ENCODE assay signal across 12 cellular contexts in the genomic region with DNA sequence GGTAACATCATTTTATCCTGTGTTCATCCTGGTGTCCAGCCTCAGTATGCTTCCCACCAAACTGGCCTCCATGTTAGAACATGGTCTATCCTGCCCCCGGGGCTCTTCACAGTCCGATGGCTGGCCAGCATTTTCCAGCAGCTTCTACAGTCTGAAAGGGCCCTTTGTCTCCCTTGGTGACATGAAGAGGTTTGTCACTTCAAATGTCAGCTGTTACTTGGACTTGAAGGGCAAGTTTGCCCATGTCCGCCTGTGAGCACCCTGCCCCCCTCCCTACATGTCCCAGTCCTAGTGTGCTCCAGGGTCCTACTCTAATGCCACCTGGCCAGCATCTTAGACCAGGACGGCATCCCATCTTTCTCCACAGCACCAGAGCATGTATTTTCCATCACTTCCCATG.
"Had no signal": no experiment of that assay in that cellular context is flagged by ENCODE, and none has a peak within 500 bp of the region (broad histone marks: within the 10 kb centered on the region; RNA-seq: fewer than 3 reads in every experiment).

No MANE protein-coding gene starts in this region.

- H3K27ac ChIP-seq: colonic mucosa, esophagus muscularis mucosa, pancreas, tibial artery, uterus had no signal

- H3K9me3 ChIP-seq: colonic mucosa, esophagus muscularis mucosa, pancreas, tibial artery, uterus had no signal

- H3K4me1 Mint-ChIP-seq: activated CD4-positive, alpha-beta T cell treated with anti-CD3 and anti-CD28 coated beads, Interleukin-2, amount 10 ng/mL, durations not matched to agents 7 days and 5 days had no signal

- H3K27me3 ChIP-seq: colonic mucosa, esophagus muscularis mucosa, pancreas, tibial artery, uterus had no signal

- H3K4me3 Mint-ChIP-seq: activated CD4-positive, alpha-beta T cell treated with anti-CD3 and anti-CD28 coated beads, Interleukin-2, amount 10 ng/mL, durations not matched to agents 7 days and 5 days; activated naive CD4-positive, alpha-beta T cell treated with anti-CD3 and anti-CD28 coated beads for 36 hours; activated T-helper 1 cell treated with anti-CD3 and anti-CD28 coated beads, Interleukin-12 subunit alpha, Interleukin-12 subunit beta, Interleukin-2, Interleukin-4 antibody, amounts not matched to agents 30 ng/mL and 10 ng/mL and 1 ng/mL, durations not matched to agents 14 hours and 24 hours and 36 hours; stimulated activated effector memory CD8-positive, alpha-beta T cell treated with anti-CD3 and anti-CD28 coated beads, Interleukin-12 subunit alpha, Interleukin-12 subunit beta, amount 100 ng/mL, for 72 hours; T-helper 2 cell treated with Interferon-gamma antibody and Interleukin-4, amounts not matched to agents 5 μg/mL and 100 μg/mL, for 36 hours had no signal

- DNase-seq: activated CD4-positive, alpha-beta T cell treated with anti-CD3 and anti-CD28 coated beads, Interleukin-2, amount 10 ng/mL, durations not matched to agents 7 days and 5 days; activated CD8-positive, alpha-beta memory T cell treated with anti-CD3 and anti-CD28 coated beads, Interleukin-2, amount 50 U/mL, for 48 hours; activated naive CD4-positive, alpha-beta T cell treated with anti-CD3 and anti-CD28 coated beads for 36 hours; colonic mucosa; effector CD4-positive, alpha-beta T cell; pancreas; tibial artery; uterus had no signal

- H3K27me3 Mint-ChIP-seq: activated CD4-positive, alpha-beta T cell treated with anti-CD3 and anti-CD28 coated beads, Interleukin-2, amount 10 ng/mL, durations not matched to agents 7 days and 5 days had no signal

- ATAC-seq: pancreas; stimulated activated effector memory CD8-positive, alpha-beta T cell treated with anti-CD3 and anti-CD28 coated beads, Interleukin-12 subunit alpha, Interleukin-12 subunit beta, amount 100 ng/mL, for 72 hours had no signal

- H3K27ac Mint-ChIP-seq: activated CD4-positive, alpha-beta T cell treated with anti-CD3 and anti-CD28 coated beads, Interleukin-2, amount 10 ng/mL, durations not matched to agents 7 days and 5 days; activated naive CD4-positive, alpha-beta T cell treated with anti-CD3 and anti-CD28 coated beads for 36 hours; activated T-helper 1 cell treated with anti-CD3 and anti-CD28 coated beads, Interleukin-12 subunit alpha, Interleukin-12 subunit beta, Interleukin-2, Interleukin-4 antibody, amounts not matched to agents 30 ng/mL and 10 ng/mL and 1 ng/mL, durations not matched to agents 14 hours and 24 hours and 36 hours; T-helper 2 cell treated with Interferon-gamma antibody and Interleukin-4, amounts not matched to agents 5 μg/mL and 100 μg/mL, for 36 hours had no signal

- H3K9me3 Mint-ChIP-seq: activated CD4-positive, alpha-beta T cell treated with anti-CD3 and anti-CD28 coated beads, Interleukin-2, amount 10 ng/mL, durations not matched to agents 7 days and 5 days; activated naive CD4-positive, alpha-beta T cell treated with anti-CD3 and anti-CD28 coated beads for 36 hours; activated T-helper 1 cell treated with anti-CD3 and anti-CD28 coated beads, Interleukin-12 subunit alpha, Interleukin-12 subunit beta, Interleukin-2, Interleukin-4 antibody, amounts not matched to agents 30 ng/mL and 10 ng/mL and 1 ng/mL, durations not matched to agents 14 hours and 24 hours and 36 hours; stimulated activated effector memory CD8-positive, alpha-beta T cell treated with anti-CD3 and anti-CD28 coated beads, Interleukin-12 subunit alpha, Interleukin-12 subunit beta, amount 100 ng/mL, for 72 hours had no signal
